ENCODE assay signal across 13 cellular contexts in the genomic region with DNA sequence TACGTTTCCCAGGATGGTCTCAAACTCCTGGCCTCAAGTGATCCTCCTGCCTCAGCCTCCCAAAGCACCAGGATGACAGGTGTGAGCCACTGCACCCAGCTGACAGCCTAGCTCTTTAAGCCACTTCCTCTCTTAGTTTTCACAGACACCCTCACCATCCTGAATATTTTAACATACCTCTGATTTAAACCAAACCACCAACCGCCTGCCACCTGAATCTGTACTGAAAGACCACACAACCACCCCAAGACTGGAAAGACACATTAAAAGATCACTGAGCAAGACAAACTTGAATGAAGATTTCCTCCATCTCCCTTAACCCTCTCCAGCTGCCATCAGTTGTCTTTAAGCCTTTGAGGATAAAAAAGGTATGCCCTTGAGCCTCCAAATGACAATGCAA.
DNase-seq lines count a peak whose midpoint lies in the region; ATAC-seq, FAIRE-seq and TF ChIP-seq lines count a peak whose summit lies in the region.
"Had no signal": no experiment of that assay in that cellular context is flagged by ENCODE, and none has a peak within 500 bp of the region (broad histone marks: within the 10 kb centered on the region; RNA-seq: fewer than 3 reads in every experiment).

No MANE protein-coding gene starts in this region.

- H3F3A ChIP-seq in MM.1S (ENCODE audit: insufficient read depth, low read length): peaks cover 23% of the 10 kb centered on the region

- CTCF ChIA-PET in GM12878 (lab: Yijun Ruan, JAX): interaction anchor here (1.1 to 1.4 kb wide), 3 partner anchors 19 to 37 kb away, joined by 3 to 8 read pairs (median 5); no protein-coding TSS in a partner anchor

- peak; percentile 54 for FAIRE-seq in GM12891 (lab: Jason Lieb, UNC)
- peak; percentile 66 for FAIRE-seq in GM12878 (lab: Jason Lieb, UNC)
- FAIRE-seq: HepG2 had no signal

- ATAC-seq in GM12878 (peak; percentile 48), left lobe of liver (no peak)
- ATAC-seq: HepG2 had no signal

- TF ChIP-seq CTCF in MM.1S (IDR thresholded peaks at IDR 0.05; ENCODE audit: low read length) (no peak), GM12878 (IDR thresholded peaks at IDR 0.05 in 2 of 3, conservative IDR thresholded peaks at IDR 0.05 in 1 of 3; ENCODE audit: control insufficient read depth in 2 of 3, extremely low read depth in 1 of 3, insufficient read depth in 1 of 3, low read depth in 3 of 3, low read length in 3 of 3) (no peak), adrenal gland (IDR thresholded peaks at IDR 0.05) (no peak)

- H2AFZ ChIP-seq in MM.1S (ENCODE audit: low read length) (0 out of 2 replicates have a peak overlapping the region, but pooled peaks have one; percentile 31), GM12878 (ENCODE audit: control insufficient read depth, low read depth, low read length) (no peak overlapping the region)

- peak overlapping the region in 1 of 11 experiments; percentile 19; a peak in 1 of 22 replicates for H3K9ac ChIP-seq in BLaER1 treated with 17β-estradiol and CSF1 and Interleukin-3, amounts not matched to agents 10 nM and 100 nM
- H3K9ac ChIP-seq in MM.1S (ENCODE audit: low read length): peak overlapping the region; percentile 28; the same call in 1 of the 2 replicates
- H3K9ac ChIP-seq in GM12878 (ENCODE audit: control insufficient read depth, insufficient read depth, low read length): peak overlapping the region; percentile 22; the same call in 1 of the 2 replicates

- H3K27ac ChIP-seq in BLaER1 treated with 17β-estradiol and CSF1 and Interleukin-3, amounts not matched to agents 10 nM and 100 nM: peak overlapping the region in 10 of 11 experiments; percentile 4 to 59 (median 31); a peak in 12 of 22 replicates
- H3K27ac ChIP-seq in MM.1S (ENCODE audit: low read length) (peak overlapping the region; percentile 83), GM12878 (ENCODE audit: control insufficient read depth, insufficient read depth) (peak overlapping the region; percentile 90), adrenal gland (no peak overlapping the region)

- in situ Hi-C loops in GM12878 (cut with MboI): no loop called here

- no peaks in the 10 kb centered on the region for H3K27me3 ChIP-seq in BLaER1 treated with 17β-estradiol and CSF1 and Interleukin-3, amounts not matched to agents 10 nM and 100 nM
- no peaks in the 10 kb centered on the region for H3K27me3 ChIP-seq in MM.1S (replicated peaks; ENCODE audit: insufficient read depth, low read length)
- no peaks in the 10 kb centered on the region for H3K27me3 ChIP-seq in GM12878 (replicated peaks in 1 of 2; ENCODE audit: control insufficient read depth in 2 of 2, insufficient read depth in 2 of 2, low read length in 1 of 2)
- no peaks in the 10 kb centered on the region for H3K27me3 ChIP-seq in adrenal gland
- H3K27me3 ChIP-seq: esophagus squamous epithelium had no signal

- SMC1A ChIA-PET in GM12878 (lab: Charles Lee; ENCODE audit: uncharacterized antibody, unreplicated experiment): interaction anchor here (0.6 to 26.5 kb wide), 15 partner anchors 9 to 155 kb away, joined by 3 to 624 read pairs (median 11); no protein-coding TSS in a partner anchor

- no peak overlapping the region for H3K4me3 ChIP-seq in BLaER1 treated with 17β-estradiol and CSF1 and Interleukin-3, amounts not matched to agents 10 nM and 100 nM
- no peak overlapping the region for H3K4me3 ChIP-seq in MM.1S (ENCODE audit: low read length)
- H3K4me3 ChIP-seq in GM12878: no peak overlapping the region
- H3K4me3 ChIP-seq in adrenal gland: no peak overlapping the region
- H3K4me3 ChIP-seq: esophagus squamous epithelium, smooth muscle cell had no signal

- H3K9me2 ChIP-seq in MM.1S (replicated peaks; ENCODE audit: insufficient read depth, low read length): no peaks in the 10 kb centered on the region

- POLR2A ChIA-PET in GM12878 (lab: Charles Lee): interaction anchor here (0.8 to 4.4 kb wide), 14 partner anchors 9 to 105 kb away, joined by 3 to 23 read pairs (median 4); no protein-coding TSS in a partner anchor

- 20% methylated on average over 2 of the region's 2 CpGs for WGBS in GM12878 (ENCODE audit: insufficient coverage, insufficient replicate concordance, low lambda C conversion rate, missing lambda C conversion rate)
- 75 to 88% (median 83%) methylated on average over 1 to 2 of the region's 2 CpGs for WGBS in adrenal gland, 4 donors

- H3K4me2 ChIP-seq in BLaER1 treated with 17β-estradiol and CSF1 and Interleukin-3, amounts not matched to agents 10 nM and 100 nM: peak overlapping the region; percentile 2 to 69 (median 35); a peak in 19 of 22 replicates
- H3K4me2 ChIP-seq in MM.1S (ENCODE audit: low read depth, low read length) (peak overlapping the region; percentile 45), GM12878 (ENCODE audit: control insufficient read depth, insufficient read depth) (peak overlapping the region; percentile 15)
- H3K4me2 ChIP-seq: smooth muscle cell had no signal

- DNase-seq in GM12891 (ENCODE audit: insufficient read length, low spot score) (no peak), MM.1S (peak; percentile 63), GM12878 (ENCODE audit: low read depth, low spot score) (no peak), left lobe of liver (ENCODE audit: low spot score) (no peak), adrenal gland (no peak), RPMI8226 (no peak), NCI-H774 (lab: John Stamatoyannopoulos, UW) (no peak)
- DNase-seq: esophagus squamous epithelium, NCI-H2171, SHP77 treated with DMSO at 0.1 percent for 48 hours had no signal

- TF ChIP-seq POLR2A in GM12891 (IDR thresholded peaks at IDR 0.05; ENCODE audit: low read depth, low read length) (no peak), GM12878 (IDR thresholded peaks at IDR 0.05; ENCODE audit: low read depth, low read length) (no peak), adrenal gland (IDR thresholded peaks at IDR 0.05) (no peak)

- H4K20me1 ChIP-seq in BLaER1 treated with 17β-estradiol and CSF1 and Interleukin-3, amounts not matched to agents 10 nM and 100 nM: peaks cover 0 to 18% (median 11%) of the 10 kb centered on the region in 11 experiments; a peak in 6 of 22 replicates
- H4K20me1 ChIP-seq in MM.1S (ENCODE audit: insufficient read depth, low read length): no peaks in the 10 kb centered on the region
- H4K20me1 ChIP-seq in GM12878 (ENCODE audit: control insufficient read depth, insufficient read depth): no peaks in the 10 kb centered on the region

- no TSS peak for BruUV-seq in GM12878 (replicated peaks; lab: Mats Ljungman, UMichigan)

- intact Hi-C loops in GM12878 (cut with micrococcal nuclease; ENCODE audit: unreplicated experiment): loop anchor here (2.0 kb wide), 1 partner anchor 14 kb away; no protein-coding TSS in a partner anchor
- intact Hi-C loops in adrenal gland (cut with DNase I): no loop called here

- H3K79me2 ChIP-seq in MM.1S (ENCODE audit: low read length) (peaks cover 15% of the 10 kb centered on the region), GM12878 (ENCODE audit: control insufficient read depth, insufficient read depth, low read length) (peaks cover 49% of the 10 kb centered on the region)

- RAD21 ChIA-PET in GM12878 (lab: Charles Lee; ENCODE audit: unreplicated experiment): interaction anchor here (0.7 to 7.6 kb wide), 14 partner anchors 9 to 104 kb away, joined by 3 to 80 read pairs (median 4); no protein-coding TSS in a partner anchor

- H3K9me3 ChIP-seq in BLaER1 treated with 17β-estradiol and CSF1 and Interleukin-3, amounts not matched to agents 10 nM and 100 nM (replicated peaks in 1 of 11): peaks cover 0 to 12% (median 7%) of the 10 kb centered on the region in 11 experiments; a peak in 9 of 22 replicates
- H3K9me3 ChIP-seq in MM.1S (replicated peaks; ENCODE audit: insufficient read depth, low read length): no peaks in the 10 kb centered on the region
- no peaks in the 10 kb centered on the region; the same call in 2 of the 3 replicates for H3K9me3 ChIP-seq in GM12878 (replicated peaks; ENCODE audit: control insufficient read depth, insufficient read depth, low read length)
- H3K9me3 ChIP-seq in adrenal gland (replicated peaks in 1 of 3): no peaks in the 10 kb centered on the region
- H3K9me3 ChIP-seq: esophagus squamous epithelium had no signal

- peaks cover 0 to 8% (median 0%) of the 10 kb centered on the region in 11 experiments; a peak in 3 of 22 replicates for H3K36me3 ChIP-seq in BLaER1 treated with 17β-estradiol and CSF1 and Interleukin-3, amounts not matched to agents 10 nM and 100 nM
- H3K36me3 ChIP-seq in MM.1S (replicated peaks; ENCODE audit: insufficient read depth, low read length): no peaks in the 10 kb centered on the region
- H3K36me3 ChIP-seq in GM12878 (ENCODE audit: control insufficient read depth in 2 of 2, insufficient read depth in 2 of 2, low read length in 1 of 2): no peaks in the 10 kb centered on the region
- H3K36me3 ChIP-seq in adrenal gland (replicated peaks in 1 of 2): no peaks in the 10 kb centered on the region
- H3K36me3 ChIP-seq: esophagus squamous epithelium had no signal

- H3K4me1 ChIP-seq in BLaER1 treated with 17β-estradiol and CSF1 and Interleukin-3, amounts not matched to agents 10 nM and 100 nM: peaks cover 57 to 73% (median 62%) of the 10 kb centered on the region in 10 experiments
- H3K4me1 ChIP-seq in MM.1S (ENCODE audit: low read length) (peaks cover 44% of the 10 kb centered on the region), GM12878 (ENCODE audit: control insufficient read depth, insufficient read depth, low read length) (peaks cover 41% of the 10 kb centered on the region), adrenal gland (replicated peaks in 1 of 2) (no peaks in the 10 kb centered on the region)

- no peak for TF ChIP-seq EP300 in GM12878 (IDR thresholded peaks at IDR 0.05; ENCODE audit: borderline replicate concordance in 1 of 2, control insufficient read depth in 1 of 2, low read depth in 2 of 2, low read length in 2 of 2)

- no peak for TF ChIP-seq RAD21 in GM12878 (IDR thresholded peaks at IDR 0.05; ENCODE audit: insufficient read depth, low read depth, low read length)

TF ChIP-seq in GM12891, 5 proteins besides CTCF, POLR2A, EP300 and RAD21:
- no peak for TF ChIP-seq POU2F2 (IDR thresholded peaks at IDR 0.05; ENCODE audit: low read depth, low read length)
- no peak for TF ChIP-seq TAF1 (IDR thresholded peaks at IDR 0.05; ENCODE audit: low read depth, low read length)
- no peak for TF ChIP-seq PAX5 (IDR thresholded peaks at IDR 0.05; ENCODE audit: insufficient read depth, low read length, severe bottlenecking)
- TF ChIP-seq POLR2AphosphoS5 (IDR thresholded peaks at IDR 0.05; ENCODE audit: low read depth, low read length): no peak
- peak; percentile 75 for TF ChIP-seq SPI1 (IDR thresholded peaks at IDR 0.05; ENCODE audit: low read depth, low read length)

Comparison
In these comparisons a context has a peak if more than half of its experiments do, and no peak if none do; other contexts are left out.
1. H3K27ac ChIP-seq: peak in BLaER1 treated with 17β-estradiol and CSF1 and Interleukin-3, amounts not matched to agents 10 nM and 100 nM (10 of 11), MM.1S (single experiment) and GM12878 (single experiment); none in adrenal gland (0 of 5).
2. Peak in every context shown above with its lines, with median percentiles within 50 percentile points of each other: H3K4me2 ChIP-seq.